In genomic region chr6:118725944-118726343, GRCh38 we compare ENCODE assay signal across 9 cellular contexts.
DNase-seq lines count a peak whose midpoint lies in the region; ATAC-seq and TF ChIP-seq lines count a peak whose summit lies in the region.
"Had no signal": no experiment of that assay in that cellular context is flagged by ENCODE, and none has a peak within 500 bp of the region (broad histone marks: within the 10 kb centered on the region; RNA-seq: fewer than 3 reads in every experiment).

No MANE protein-coding gene starts in this region.

- H3K27ac Mint-ChIP-seq in T-helper 1 cell treated with Interleukin-12 subunit alpha and Interleukin-12 subunit beta and Interleukin-4 antibody, amounts not matched to agents 30 μg/mL and 1 μg/mL, for 36 hours: peak overlapping the region; percentile 73
- H3K27ac Mint-ChIP-seq in naive B cell: peak overlapping the region in 4 of 6 donors; percentile 8 to 44 (median 14)
- H3K27ac Mint-ChIP-seq: H9 had no signal

- no peak for ATAC-seq in naive B cell (ENCODE audit: low read depth in 2 of 2)
- ATAC-seq in HG02642 (IDR thresholded peaks at IDR 0.05; ENCODE audit: poor library complexity, unreplicated experiment): no peak

- H3K9me3 Mint-ChIP-seq in T-helper 1 cell treated with Interleukin-12 subunit alpha and Interleukin-12 subunit beta and Interleukin-4 antibody, amounts not matched to agents 30 μg/mL and 1 μg/mL, for 36 hours: no peaks in the 10 kb centered on the region
- H3K9me3 Mint-ChIP-seq in naive B cell: no peaks in the 10 kb centered on the region
- H3K9me3 Mint-ChIP-seq: H9 had no signal

- H3K36me3 Mint-ChIP-seq in T-helper 1 cell treated with Interleukin-12 subunit alpha and Interleukin-12 subunit beta and Interleukin-4 antibody, amounts not matched to agents 30 μg/mL and 1 μg/mL, for 36 hours (ENCODE audit: low read depth): no peaks in the 10 kb centered on the region
- no peaks in the 10 kb centered on the region for H3K36me3 Mint-ChIP-seq in naive B cell

- no peaks in the 10 kb centered on the region for H3K27me3 Mint-ChIP-seq in T-helper 1 cell treated with Interleukin-12 subunit alpha and Interleukin-12 subunit beta and Interleukin-4 antibody, amounts not matched to agents 30 μg/mL and 1 μg/mL, for 36 hours (ENCODE audit: low read depth)
- no peaks in the 10 kb centered on the region for H3K27me3 Mint-ChIP-seq in naive B cell

- no peak overlapping the region for H3K27ac ChIP-seq in right atrium auricular region
- H3K27ac ChIP-seq: suprapubic skin had no signal

- H3K36me3 ChIP-seq in right atrium auricular region: no peaks in the 10 kb centered on the region
- H3K36me3 ChIP-seq: suprapubic skin had no signal

- peaks cover 19% of the 10 kb centered on the region for H3K4me1 Mint-ChIP-seq in T-helper 1 cell treated with Interleukin-12 subunit alpha and Interleukin-12 subunit beta and Interleukin-4 antibody, amounts not matched to agents 30 μg/mL and 1 μg/mL, for 36 hours (ENCODE audit: low read depth)
- peaks cover 15 to 42% (median 35%) of the 10 kb centered on the region in 3 donors for H3K4me1 Mint-ChIP-seq in naive B cell
- H3K4me1 Mint-ChIP-seq: H9 had no signal

- DNase-seq in activated T-cell treated with anti-CD3 and anti-CD28 coated beads for 24 hours (ENCODE audit: low read depth) (peak; percentile 74), naive B cell (no peak), right atrium auricular region (ENCODE audit: low spot score) (no peak), GDM1 (lab: John Stamatoyannopoulos, UW) (no peak)
- DNase-seq in stimulated activated naive CD4-positive, alpha-beta T cell treated with Interleukin-2 at 50 U/mL for 16 hours (lab: John Stamatoyannopoulos, UW): peak; percentile 62
- DNase-seq: H9 had no signal

- no peak overlapping the region for H3K4me3 ChIP-seq in right atrium auricular region
- H3K4me3 ChIP-seq: suprapubic skin had no signal

- H3K4me1 ChIP-seq in right atrium auricular region: no peaks in the 10 kb centered on the region
- H3K4me1 ChIP-seq: suprapubic skin had no signal

- no peaks in the 10 kb centered on the region for H3K27me3 ChIP-seq in right atrium auricular region
- H3K27me3 ChIP-seq: suprapubic skin had no signal

- TF ChIP-seq CTCF in right atrium auricular region (IDR thresholded peaks at IDR 0.05): no peak

- H3K9me3 ChIP-seq in right atrium auricular region: no peaks in the 10 kb centered on the region
- H3K9me3 ChIP-seq: suprapubic skin had no signal

- peak overlapping the region; percentile 29 for H3K4me3 Mint-ChIP-seq in T-helper 1 cell treated with Interleukin-12 subunit alpha and Interleukin-12 subunit beta and Interleukin-4 antibody, amounts not matched to agents 30 μg/mL and 1 μg/mL, for 36 hours
- H3K4me3 Mint-ChIP-seq in naive B cell: no peak overlapping the region
- H3K4me3 Mint-ChIP-seq: H9 had no signal

Comparison
In these comparisons a context has a peak if more than half of its experiments do, and no peak if none do; other contexts are left out.
1. DNase-seq: peak in activated T-cell treated with anti-CD3 and anti-CD28 coated beads for 24 hours (single experiment) and stimulated activated naive CD4-positive, alpha-beta T cell treated with Interleukin-2 at 50 U/mL for 16 hours (single experiment); none in naive B cell (single experiment), right atrium auricular region (single experiment) and GDM1 (single experiment).